In the genomic region with DNA sequence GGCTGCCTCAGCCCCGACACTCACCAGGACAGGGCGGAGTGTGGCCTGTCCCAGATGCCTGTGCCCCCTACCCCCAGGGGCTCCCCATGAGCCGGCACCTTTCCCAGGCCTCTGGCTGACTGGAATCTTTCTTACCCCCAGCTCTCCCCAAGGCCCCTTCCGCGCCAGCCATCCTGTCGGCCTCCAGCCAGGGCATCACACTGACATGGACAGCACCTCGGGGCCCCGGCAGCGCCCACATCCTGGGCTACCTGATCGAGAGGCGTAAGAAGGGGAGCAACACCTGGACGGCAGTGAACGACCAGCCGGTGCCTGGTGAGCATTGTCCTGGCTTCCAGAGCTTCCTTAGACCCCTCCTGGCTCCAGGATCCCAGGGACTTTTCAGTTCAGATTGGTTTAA, we compare ENCODE assay signal across 30 cellular contexts. TPM values are rescaled to one million over a fixed set of nuclear protein-coding genes. Genes with fewer than 3 reads are reported as not detected.
DNase-seq lines count a peak whose midpoint lies in the region; ATAC-seq and TF ChIP-seq lines count a peak whose summit lies in the region.
"Had no signal": no experiment of that assay in that cellular context is flagged by ENCODE, and none has a peak within 500 bp of the region (broad histone marks: within the 10 kb centered on the region; RNA-seq: fewer than 3 reads in every experiment).

No MANE protein-coding gene starts in this region.

- no peaks in the 10 kb centered on the region for H3K27me3 ChIP-seq in left lung
- peaks cover 44% of the 10 kb centered on the region for H3K27me3 ChIP-seq in SJCRH30
- H3K27me3 ChIP-seq: sigmoid colon, tibial nerve had no signal

- no peak for TF ChIP-seq CTCF in left lung (IDR thresholded peaks at IDR 0.05)

- H3K4me3 ChIP-seq in left lung: no peak overlapping the region
- H3K4me3 ChIP-seq in SJCRH30: no peak overlapping the region
- H3K4me3 ChIP-seq: hepatocyte, sigmoid colon, SK-N-MC, tibial nerve had no signal

- no peak overlapping the region for H3K27ac ChIP-seq in left lung
- H3K27ac ChIP-seq in SJCRH30: no peak overlapping the region
- H3K27ac ChIP-seq: 22Rv1, C4-2B, hepatocyte, sigmoid colon, SK-N-MC, tibial nerve had no signal

- intact Hi-C loops in left lung (cut with DNase I): no loop called here
- intact Hi-C loops in sciatic nerve (cut with DNase I): no loop called here

- ATAC-seq in left lung: no peak
- ATAC-seq in sciatic nerve: no peak
- no peak for ATAC-seq in HG03469 (IDR thresholded peaks at IDR 0.05; ENCODE audit: unreplicated experiment)
- ATAC-seq: activated T-helper 17 cell treated with anti-CD3 and anti-CD28 coated beads, Interleukin-2, amount 50 U/mL, for 72 hours had no signal

- H3K4me1 ChIP-seq in left lung: no peaks in the 10 kb centered on the region
- no peaks in the 10 kb centered on the region for H3K4me1 ChIP-seq in SJCRH30
- H3K4me1 ChIP-seq: sigmoid colon, tibial nerve had no signal

- DNase-seq in activated CD8-positive, alpha-beta memory T cell treated with anti-CD3 and anti-CD28 coated beads for 24 hours: peak; percentile 43
- DNase-seq in activated CD8-positive, alpha-beta memory T cell treated with anti-CD3 and anti-CD28 coated beads, Interleukin-2, amount 50 U/mL, for 4 hours: no peak
- peak; percentile 35 for DNase-seq in activated CD8-positive, alpha-beta memory T cell treated with anti-CD3 and anti-CD28 coated beads, Interleukin-2, amount 50 U/mL, for 48 hours
- peak; percentile 30 to 78 for DNase-seq in left lung
- peak; percentile 51 for DNase-seq in sciatic nerve (ENCODE audit: low spot score)
- no peak for DNase-seq in activated T-cell treated with anti-CD3 and anti-CD28 coated beads, Interleukin-2, amount 50 U/mL, for 1 hour
- DNase-seq in SJCRH30: no peak
- DNase-seq: caudate nucleus; COR-L47; dermis blood vessel endothelial cell; foreskin melanocyte; HCEC 1CT; IMR-90; NCI-H1436; NCI-H2081; NCI-H2227 treated with DMSO at 0.1 percent for 48 hours; NCI-H526 treated with DMSO at 0.1 percent for 48 hours; NK-92 treated with Interleukin-12 subunit alpha and Interleukin-12 subunit beta, amount 100 ng/mL, for 24 hours; sigmoid colon; stimulated activated CD4-positive, alpha-beta T cell treated with anti-CD3 and anti-CD28 coated beads, Interleukin-12 subunit alpha, Interleukin-12 subunit beta, amount 100 ng/mL, for 4 hours; stimulated activated CD4-positive, alpha-beta T cell treated with anti-CD3 and anti-CD28 coated beads, Interleukin-4, amount 100 ng/mL, for 1 hour; T-helper 1 cell had no signal

- H3K36me3 ChIP-seq in left lung (no peaks in the 10 kb centered on the region), SJCRH30 (no peaks in the 10 kb centered on the region)
- H3K36me3 ChIP-seq: sigmoid colon, tibial nerve had no signal

- no peaks in the 10 kb centered on the region for H3K9me3 ChIP-seq in left lung
- H3K9me3 ChIP-seq in SJCRH30 (replicated peaks): no peaks in the 10 kb centered on the region
- H3K9me3 ChIP-seq: sigmoid colon, tibial nerve had no signal

RNA-seq across cellular contexts. Expression of a gene that starts 26.5 kb away (rescaled TPM):
- 1 to 10 TPM in 1 of 2 donors, under 1 TPM in 1; 0.97 to 3.0 TPM for total RNA-seq in left lung
- 1.7 TPM for total RNA-seq in sciatic nerve
- total RNA-seq in SJCRH30 (2014; rRNA removed; shearing (Covaris generic)): not detected in 2 replicates
- total RNA-seq: IMR-90, neural crest cell, tibial nerve had no signal

Comparison
In these comparisons a context has a peak if more than half of its experiments do, and no peak if none do; other contexts are left out.
1. DNase-seq: peak in activated CD8-positive, alpha-beta memory T cell treated with anti-CD3 and anti-CD28 coated beads for 24 hours (single experiment), activated CD8-positive, alpha-beta memory T cell treated with anti-CD3 and anti-CD28 coated beads, Interleukin-2, amount 50 U/mL, for 48 hours (single experiment), left lung (2 of 2) and sciatic nerve (single experiment); none in activated CD8-positive, alpha-beta memory T cell treated with anti-CD3 and anti-CD28 coated beads, Interleukin-2, amount 50 U/mL, for 4 hours (single experiment), activated T-cell treated with anti-CD3 and anti-CD28 coated beads, Interleukin-2, amount 50 U/mL, for 1 hour (single experiment) and SJCRH30 (0 of 2).